In genomic region chr1:67761054-67761453, GRCh38 we compare ENCODE assay signal across 26 cellular contexts.
DNase-seq lines count a peak whose midpoint lies in the region; ATAC-seq, FAIRE-seq and TF ChIP-seq lines count a peak whose summit lies in the region.
"Had no signal": no experiment of that assay in that cellular context is flagged by ENCODE, and none has a peak within 500 bp of the region (broad histone marks: within the 10 kb centered on the region; RNA-seq: fewer than 3 reads in every experiment).

No MANE protein-coding gene starts in this region.

- no peak overlapping the region for H2AFZ ChIP-seq in HepG2 (ENCODE audit: low read length)
- H2AFZ ChIP-seq in neural progenitor cell (replicated peaks): no peak overlapping the region
- H2AFZ ChIP-seq: parathyroid adenoma had no signal

- TF ChIP-seq POLR2A in right lobe of liver (IDR thresholded peaks at IDR 0.05): no peak
- no peak for TF ChIP-seq POLR2A in HepG2 (IDR thresholded peaks at IDR 0.05; ENCODE audit: insufficient read depth in 1 of 2, low read depth in 2 of 2, low read length in 2 of 2)

- no TSS peak for BruUV-seq in HepG2 (replicated peaks; lab: Mats Ljungman, UMichigan)

- no peak overlapping the region for H3K4me3 Mint-ChIP-seq in neural progenitor cell
- H3K4me3 Mint-ChIP-seq: activated CD4-positive, alpha-beta T cell treated with anti-CD3 and anti-CD28 coated beads for 36 hours; activated CD8-positive, alpha-beta memory T cell treated with anti-CD3 and anti-CD28 coated beads, Interleukin-2, amount 10 ng/mL, durations not matched to agents 7 days and 5 days; activated naive CD8-positive, alpha-beta T cell treated with anti-CD3 and anti-CD28 coated beads for 36 hours; naive thymus-derived CD4-positive, alpha-beta T cell; T-cell had no signal

- H3F3A ChIP-seq in neural progenitor cell (ENCODE audit: low read depth): peaks cover 7% of the 10 kb centered on the region

- no peaks in the 10 kb centered on the region for H3K27me3 ChIP-seq in right lobe of liver
- H3K27me3 ChIP-seq in HepG2 (ENCODE audit: control insufficient read depth in 1 of 2, insufficient read depth in 2 of 2, low read length in 2 of 2): peaks cover 2% of the 10 kb centered on the region in 2 experiments; a peak in 2 of 5 replicates
- H3K27me3 ChIP-seq in neural progenitor cell: no peaks in the 10 kb centered on the region
- no peaks in the 10 kb centered on the region for H3K27me3 ChIP-seq in right atrium auricular region
- H3K27me3 ChIP-seq: body of pancreas, upper lobe of right lung had no signal

- no peak for TF ChIP-seq CTCF in right lobe of liver (IDR thresholded peaks at IDR 0.05)
- TF ChIP-seq CTCF in HepG2 (CRISPR knock-in tag; IDR thresholded peaks at IDR 0.05): no peak
- no peak for TF ChIP-seq CTCF in neural progenitor cell (IDR thresholded peaks at IDR 0.05)
- no peak for TF ChIP-seq CTCF in right atrium auricular region (IDR thresholded peaks at IDR 0.05)

- peaks cover 11% of the 10 kb centered on the region for H3K4me1 Mint-ChIP-seq in neural progenitor cell

- WGBS in right lobe of liver (ENCODE audit: insufficient coverage, low coverage, low lambda C conversion rate, missing lambda C conversion rate): 64% methylated on average over 2 of the region's 2 CpGs
- 13% methylated on average over 2 of the region's 2 CpGs for WGBS in HepG2 (ENCODE audit: low lambda C conversion rate)

- H3K4me1 ChIP-seq in right lobe of liver (peaks cover 0 to 22% (median 10%) of the 10 kb centered on the region in 4 donors), HepG2 (ENCODE audit: insufficient read depth, low read length) (peaks cover 30% of the 10 kb centered on the region), neural progenitor cell (peaks cover 17% of the 10 kb centered on the region), right atrium auricular region (peaks cover 0 to 18% of the 10 kb centered on the region in 2 donors)
- H3K4me1 ChIP-seq: parathyroid adenoma had no signal

- H3K4me3 ChIP-seq in right lobe of liver (no peak overlapping the region), HepG2 (replicated peaks in 1 of 3; ENCODE audit: insufficient read depth in 1 of 3, low read depth in 2 of 3, low read length in 3 of 3) (no peak overlapping the region), neural progenitor cell (no peak overlapping the region), right atrium auricular region (no peak overlapping the region)
- H3K4me3 ChIP-seq: body of pancreas, coronary artery, smooth muscle cell, upper lobe of right lung had no signal

- peak overlapping the region in 2 of 3 donors; percentile 84 to 95 for H3K27ac ChIP-seq in right lobe of liver
- no peak overlapping the region for H3K27ac ChIP-seq in HepG2 (ENCODE audit: extremely low read length, insufficient read depth, low read length)
- peak overlapping the region; percentile 81 for H3K27ac ChIP-seq in epithelial cell of prostate
- no peak overlapping the region for H3K27ac ChIP-seq in neural progenitor cell
- no peak overlapping the region for H3K27ac ChIP-seq in right atrium auricular region
- H3K27ac ChIP-seq: parathyroid adenoma, upper lobe of right lung had no signal

- FAIRE-seq in HepG2 (lab: Jason Lieb, UNC): no peak
- FAIRE-seq: endometrium, HTR-8/SVneo had no signal

- peaks cover 2% of the 10 kb centered on the region for H3K36me3 Mint-ChIP-seq in neural progenitor cell
- H3K36me3 Mint-ChIP-seq: activated CD8-positive, alpha-beta memory T cell treated with anti-CD3 and anti-CD28 coated beads, Interleukin-2, amount 10 ng/mL, durations not matched to agents 7 days and 5 days; activated naive CD8-positive, alpha-beta T cell treated with anti-CD3 and anti-CD28 coated beads for 36 hours; naive thymus-derived CD4-positive, alpha-beta T cell; T-cell had no signal

- in situ Hi-C loops in HepG2 (cut with HindIII; ENCODE audit: extremely low pct_ligation_motif_present, low pct_unique_long_range_greater_than_20kb): loop anchor here (5.0 kb wide), 2 partner anchors 74 to 199 kb away; partner anchors contain the start of gene GADD45A

- no peaks in the 10 kb centered on the region for H3K36me3 ChIP-seq in right lobe of liver
- no peaks in the 10 kb centered on the region for H3K36me3 ChIP-seq in HepG2 (replicated peaks in 1 of 2; ENCODE audit: control insufficient read depth in 1 of 2, insufficient read depth in 2 of 2, low read length in 2 of 2)
- no peaks in the 10 kb centered on the region for H3K36me3 ChIP-seq in neural progenitor cell
- H3K36me3 ChIP-seq in right atrium auricular region: no peaks in the 10 kb centered on the region
- H3K36me3 ChIP-seq: upper lobe of right lung had no signal

- H3K9me3 ChIP-seq in right lobe of liver (no peaks in the 10 kb centered on the region), HepG2 (ENCODE audit: low read length) (no peaks in the 10 kb centered on the region), neural progenitor cell (ENCODE audit: low read depth) (no peaks in the 10 kb centered on the region), right atrium auricular region (no peaks in the 10 kb centered on the region)
- H3K9me3 ChIP-seq: body of pancreas, Caco-2, upper lobe of right lung had no signal

- CTCF ChIA-PET in HepG2 (lab: Yijun Ruan, JAX; ENCODE audit: low intra/inter-chr PET ratio, low total read pairs): interaction anchor here (1.7 to 1.9 kb wide), 2 partner anchors 200 to 226 kb away, joined by 20 to 28 read pairs; no protein-coding TSS in a partner anchor

- H3K9me3 Mint-ChIP-seq in neural progenitor cell: no peaks in the 10 kb centered on the region
- H3K9me3 Mint-ChIP-seq: activated naive CD8-positive, alpha-beta T cell treated with anti-CD3 and anti-CD28 coated beads for 36 hours; naive thymus-derived CD4-positive, alpha-beta T cell; T-cell had no signal

- peaks cover 2% of the 10 kb centered on the region for H3K27me3 Mint-ChIP-seq in neural progenitor cell (ENCODE audit: insufficient read depth, low read depth)

- DNase-seq in right lobe of liver: no peak
- DNase-seq in HepG2 (ENCODE audit: low spot score): no peak
- no peak for DNase-seq in epithelial cell of prostate (ENCODE audit: low read depth, low spot score)
- DNase-seq in neural progenitor cell (ENCODE audit: low spot score): no peak
- no peak for DNase-seq in activated CD4-positive, alpha-beta T cell treated with anti-CD3 and anti-CD28 coated beads, Interleukin-2, amount 50 U/mL, for 1 hour
- DNase-seq in NCI-H2196 treated with DMSO at 0.1 percent for 48 hours (lab: John Stamatoyannopoulos, UW; ENCODE audit: unreplicated experiment): no peak
- no peak for DNase-seq in right atrium auricular region (ENCODE audit: low spot score)
- no peak for DNase-seq in A172 (ENCODE audit: low spot score)
- DNase-seq: activated CD4-positive, alpha-beta T cell treated with anti-CD3 and anti-CD28 coated beads for 36 hours; activated CD8-positive, alpha-beta memory T cell treated with anti-CD3 and anti-CD28 coated beads, Interleukin-2, amount 10 ng/mL, durations not matched to agents 7 days and 5 days; activated naive CD8-positive, alpha-beta T cell treated with anti-CD3 and anti-CD28 coated beads for 36 hours; body of pancreas; Caco-2; NCI-H1417 treated with DMSO at 0.1 percent for 48 hours; NCI-H526; SIG-M5; stimulated activated CD4-positive, alpha-beta T cell treated with anti-CD3 and anti-CD28 coated beads, Interleukin-2, amount 100 ng/mL, for 48 hours; stimulated activated naive CD8-positive, alpha-beta T cell treated with anti-CD3 and anti-CD28 coated beads, Interleukin-15, Interleukin-2, amounts not matched to agents 100 U/mL and 50 U/mL, for 24 hours; T-cell; upper lobe of right lung had no signal

- POLR2A ChIA-PET in HepG2 (lab: Yijun Ruan, JAX): interaction anchor here (2.8 kb wide), 1 partner anchor 76 kb away, joined by 33 read pairs; the partner anchor contains the start of gene GADD45A

- no peak for ATAC-seq in right lobe of liver
- no peak for ATAC-seq in HepG2

- peak overlapping the region; percentile 32 for H3K27ac Mint-ChIP-seq in neural progenitor cell
- H3K27ac Mint-ChIP-seq: activated CD4-positive, alpha-beta T cell treated with anti-CD3 and anti-CD28 coated beads for 36 hours; activated CD8-positive, alpha-beta memory T cell treated with anti-CD3 and anti-CD28 coated beads, Interleukin-2, amount 10 ng/mL, durations not matched to agents 7 days and 5 days; activated naive CD8-positive, alpha-beta T cell treated with anti-CD3 and anti-CD28 coated beads for 36 hours; naive thymus-derived CD4-positive, alpha-beta T cell; T-cell had no signal

- H4K20me1 ChIP-seq in HepG2 (ENCODE audit: insufficient read depth, low read length): no peaks in the 10 kb centered on the region
- H4K20me1 ChIP-seq in neural progenitor cell (ENCODE audit: low read depth): no peaks in the 10 kb centered on the region

- H3K4me2 ChIP-seq in HepG2 (ENCODE audit: low read depth, low read length) (no peak overlapping the region), neural progenitor cell (no peak overlapping the region)
- H3K4me2 ChIP-seq: smooth muscle cell had no signal

- TF ChIP-seq EP300 in HepG2 (IDR thresholded peaks at IDR 0.05; ENCODE audit: low read depth in 2 of 2, low read length in 2 of 2) (no peak), HepG2 (CRISPR knock-in tag; IDR thresholded peaks at IDR 0.05; ENCODE audit: borderline replicate concordance) (no peak)

- H3K79me2 ChIP-seq in HepG2 (ENCODE audit: insufficient read depth, low read length): no peaks in the 10 kb centered on the region
- H3K79me2 ChIP-seq in neural progenitor cell (ENCODE audit: low read depth): no peaks in the 10 kb centered on the region

- no peak overlapping the region; the same call in 1 of the 2 replicates for H3K9ac ChIP-seq in HepG2 (ENCODE audit: insufficient read depth, low read depth, low read length)
- no peak overlapping the region for H3K9ac ChIP-seq in neural progenitor cell
- H3K9ac ChIP-seq: parathyroid adenoma had no signal

- no peak for TF ChIP-seq RAD21 in HepG2 (CRISPR knock-in tag; IDR thresholded peaks at IDR 0.05)

- intact Hi-C loops in right lobe of liver (cut with DNase I): loop anchor here in 1 of 2 donors (10.0 kb wide), 2 partner anchors 74 to 226 kb away; partner anchors contain the start of gene GNG12
- intact Hi-C loops in HepG2 (cut with micrococcal nuclease; ENCODE audit: unreplicated experiment): loop anchor here (2.0 to 10.0 kb wide), 3 partner anchors 64 to 526 kb away; no protein-coding TSS in a partner anchor

TF ChIP-seq in HepG2, 621 proteins besides CTCF, POLR2A, EP300 and RAD21 (continues in another document):
- TF ChIP-seq CBX2 (IDR thresholded peaks at IDR 0.05; ENCODE audit: low read depth, low read length) (no peak), CBX2 (CRISPR knock-in tag; IDR thresholded peaks at IDR 0.05; ENCODE audit: low read depth) (no peak), ZNF614 (CRISPR knock-in tag; IDR thresholded peaks at IDR 0.05; ENCODE audit: borderline replicate concordance) (no peak)
- TF ChIP-seq, protein P1, sequence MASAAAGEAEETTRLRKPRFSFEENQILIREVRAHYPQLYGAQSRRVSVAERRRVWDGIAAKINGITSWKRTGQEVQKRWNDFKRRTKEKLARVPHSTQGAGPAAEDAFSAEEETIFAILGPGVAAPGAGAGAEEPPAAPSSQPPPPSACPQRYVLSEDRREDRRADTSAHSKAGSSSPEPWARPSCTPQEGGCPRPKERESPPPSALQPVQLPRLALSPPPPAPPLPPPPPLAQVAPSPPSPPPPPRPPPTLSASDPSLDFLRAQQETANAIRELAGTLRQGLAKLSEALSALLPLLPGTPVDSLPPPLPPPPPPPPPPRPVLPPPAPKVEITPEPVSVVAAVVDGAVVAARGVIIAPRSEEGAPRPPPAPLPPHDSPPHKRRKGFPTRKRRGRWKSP (CRISPR knock-in tag; IDR thresholded peaks at IDR 0.05): no peak

Comparison
In these comparisons a context has a peak if more than half of its experiments do, and no peak if none do; other contexts are left out.
1. H3K27ac ChIP-seq: peak in right lobe of liver (2 of 3) and epithelial cell of prostate (single experiment); none in HepG2 (single experiment), neural progenitor cell (single experiment) and right atrium auricular region (0 of 2).